In genomic region chr11:76589477-76589876, GRCh38 we compare ENCODE assay signal across 20 cellular contexts.
DNase-seq lines count a peak whose midpoint lies in the region; ATAC-seq and TF ChIP-seq lines count a peak whose summit lies in the region.
"Had no signal": no experiment of that assay in that cellular context is flagged by ENCODE, and none has a peak within 500 bp of the region (broad histone marks: within the 10 kb centered on the region; RNA-seq: fewer than 3 reads in every experiment).

No MANE protein-coding gene starts in this region.

- H3K4me1 ChIP-seq in SJCRH30: no peaks in the 10 kb centered on the region

- TF ChIP-seq CTCF in activated CD8-positive, alpha-beta T cell treated with anti-CD3 and anti-CD28 coated beads for 36 hours (IDR thresholded peaks at IDR 0.05): no peak

- no peak overlapping the region for H3K27ac ChIP-seq in SJCRH30
- H3K27ac ChIP-seq: PC-9 had no signal

- no peak overlapping the region for H3K4me3 Mint-ChIP-seq in activated T-cell treated with anti-CD3 and anti-CD28 coated beads, Interleukin-2, amount 50 U/mL, for 24 hours
- H3K4me3 Mint-ChIP-seq in activated CD8-positive, alpha-beta T cell treated with anti-CD3 and anti-CD28 coated beads for 36 hours: no peak overlapping the region
- H3K4me3 Mint-ChIP-seq in stimulated activated memory B cell treated with anti-CD40 and anti-IgM and Interleukin-4, amounts not matched to agents 10 μg/mL and 1 μg/mL and 100 μg/mL, for 72 hours: no peak overlapping the region
- H3K4me3 Mint-ChIP-seq: endodermal cell, nephron progenitor cell had no signal

- peak overlapping the region; percentile 95 for H3K27ac Mint-ChIP-seq in activated T-cell treated with anti-CD3 and anti-CD28 coated beads, Interleukin-2, amount 50 U/mL, for 24 hours
- H3K27ac Mint-ChIP-seq in activated CD8-positive, alpha-beta T cell treated with anti-CD3 and anti-CD28 coated beads for 36 hours: peak overlapping the region; percentile 84
- peak overlapping the region; percentile 84 for H3K27ac Mint-ChIP-seq in stimulated activated memory B cell treated with anti-CD40 and anti-IgM and Interleukin-4, amounts not matched to agents 10 μg/mL and 1 μg/mL and 100 μg/mL, for 72 hours
- H3K27ac Mint-ChIP-seq: endodermal cell, nephron progenitor cell had no signal

- H3K9me3 Mint-ChIP-seq in activated T-cell treated with anti-CD3 and anti-CD28 coated beads, Interleukin-2, amount 50 U/mL, for 24 hours: no peaks in the 10 kb centered on the region
- H3K9me3 Mint-ChIP-seq in activated CD8-positive, alpha-beta T cell treated with anti-CD3 and anti-CD28 coated beads for 36 hours: no peaks in the 10 kb centered on the region
- no peaks in the 10 kb centered on the region for H3K9me3 Mint-ChIP-seq in stimulated activated memory B cell treated with anti-CD40 and anti-IgM and Interleukin-4, amounts not matched to agents 10 μg/mL and 1 μg/mL and 100 μg/mL, for 72 hours
- H3K9me3 Mint-ChIP-seq: CD8-positive, alpha-beta memory T cell; endodermal cell had no signal

- no peak for ATAC-seq in activated CD8-positive, alpha-beta T cell treated with anti-CD3 and anti-CD28 coated beads for 36 hours
- ATAC-seq in stimulated activated memory B cell treated with anti-CD40 and anti-IgM and Interleukin-4, amounts not matched to agents 10 μg/mL and 1 μg/mL and 100 μg/mL, for 72 hours: no peak
- ATAC-seq in GM21528 (IDR thresholded peaks at IDR 0.05; ENCODE audit: low FRiP score, unreplicated experiment): no peak

- no peaks in the 10 kb centered on the region; the same call in 1 of the 2 replicates for H3K9me3 ChIP-seq in SJCRH30 (replicated peaks)

- no peak overlapping the region for H3K4me3 ChIP-seq in SJCRH30
- H3K4me3 ChIP-seq: PC-9, psoas muscle had no signal

- no peaks in the 10 kb centered on the region for H3K36me3 ChIP-seq in SJCRH30

- H3K36me3 Mint-ChIP-seq in activated T-cell treated with anti-CD3 and anti-CD28 coated beads, Interleukin-2, amount 50 U/mL, for 24 hours (ENCODE audit: low read depth): no peaks in the 10 kb centered on the region
- no peaks in the 10 kb centered on the region for H3K36me3 Mint-ChIP-seq in activated CD8-positive, alpha-beta T cell treated with anti-CD3 and anti-CD28 coated beads for 36 hours (ENCODE audit: low read depth)
- no peaks in the 10 kb centered on the region for H3K36me3 Mint-ChIP-seq in stimulated activated memory B cell treated with anti-CD40 and anti-IgM and Interleukin-4, amounts not matched to agents 10 μg/mL and 1 μg/mL and 100 μg/mL, for 72 hours
- H3K36me3 Mint-ChIP-seq: CD8-positive, alpha-beta memory T cell had no signal

- H3K27me3 ChIP-seq in SJCRH30: no peaks in the 10 kb centered on the region

- H3K27me3 Mint-ChIP-seq in activated T-cell treated with anti-CD3 and anti-CD28 coated beads, Interleukin-2, amount 50 U/mL, for 24 hours: peaks cover 8% of the 10 kb centered on the region
- H3K27me3 Mint-ChIP-seq in activated CD8-positive, alpha-beta T cell treated with anti-CD3 and anti-CD28 coated beads for 36 hours: peaks cover 8% of the 10 kb centered on the region
- H3K27me3 Mint-ChIP-seq in stimulated activated memory B cell treated with anti-CD40 and anti-IgM and Interleukin-4, amounts not matched to agents 10 μg/mL and 1 μg/mL and 100 μg/mL, for 72 hours: no peaks in the 10 kb centered on the region

- intact Hi-C loops in activated CD8-positive, alpha-beta T cell treated with anti-CD3 and anti-CD28 coated beads for 36 hours (cut with micrococcal nuclease): loop anchor here (5.0 kb wide), 2 partner anchors 38 to 93 kb away; no protein-coding TSS in a partner anchor

- DNase-seq in activated T-cell treated with anti-CD3 and anti-CD28 coated beads, Interleukin-2, amount 50 U/mL, for 24 hours: no peak
- DNase-seq in activated T-cell treated with anti-CD3 and anti-CD28 coated beads for 4 hours (no peak), iPS-NIHi11 (ENCODE audit: low spot score) (peak; percentile 5), SJCRH30 (no peak), OCI-M1 (lab: John Stamatoyannopoulos, UW) (no peak)
- DNase-seq in activated CD8-positive, alpha-beta T cell treated with anti-CD3 and anti-CD28 coated beads for 36 hours: no peak
- DNase-seq: activated CD4-positive, alpha-beta T cell treated with anti-CD3 and anti-CD28 coated beads, Interleukin-2, amount 50 U/mL, for 48 hours; CD8-positive, alpha-beta memory T cell; DND-41; mesendoderm; NCI-H1417 treated with DMSO at 0.1 percent for 48 hours; NCI-H2171 treated with DMSO at 0.1 percent for 48 hours; NCI-H82; nephron progenitor cell; PC-9; stimulated activated CD4-positive, alpha-beta T cell treated with anti-CD3 and anti-CD28 coated beads, Interleukin-12 subunit alpha, Interleukin-12 subunit beta, amount 100 ng/mL, for 4 hours had no signal

- CTCF ChIA-PET in activated CD8-positive, alpha-beta T cell treated with anti-CD3 and anti-CD28 coated beads for 36 hours (lab: Charles Lee): interaction anchor here (2.6 kb wide), 1 partner anchor 10 kb away, joined by 12 read pairs; no protein-coding TSS in a partner anchor

- POLR2A ChIA-PET in activated CD8-positive, alpha-beta T cell treated with anti-CD3 and anti-CD28 coated beads for 36 hours (lab: Charles Lee): no interaction called here

- H3K4me1 Mint-ChIP-seq in activated T-cell treated with anti-CD3 and anti-CD28 coated beads, Interleukin-2, amount 50 U/mL, for 24 hours (ENCODE audit: low read depth): peaks cover 34% of the 10 kb centered on the region
- H3K4me1 Mint-ChIP-seq in activated CD8-positive, alpha-beta T cell treated with anti-CD3 and anti-CD28 coated beads for 36 hours (ENCODE audit: low read depth): peaks cover 55% of the 10 kb centered on the region
- H3K4me1 Mint-ChIP-seq in stimulated activated memory B cell treated with anti-CD40 and anti-IgM and Interleukin-4, amounts not matched to agents 10 μg/mL and 1 μg/mL and 100 μg/mL, for 72 hours: peaks cover 40% of the 10 kb centered on the region
- H3K4me1 Mint-ChIP-seq: endodermal cell had no signal
